ENCODE assay signal across 17 cellular contexts in the genomic region with DNA sequence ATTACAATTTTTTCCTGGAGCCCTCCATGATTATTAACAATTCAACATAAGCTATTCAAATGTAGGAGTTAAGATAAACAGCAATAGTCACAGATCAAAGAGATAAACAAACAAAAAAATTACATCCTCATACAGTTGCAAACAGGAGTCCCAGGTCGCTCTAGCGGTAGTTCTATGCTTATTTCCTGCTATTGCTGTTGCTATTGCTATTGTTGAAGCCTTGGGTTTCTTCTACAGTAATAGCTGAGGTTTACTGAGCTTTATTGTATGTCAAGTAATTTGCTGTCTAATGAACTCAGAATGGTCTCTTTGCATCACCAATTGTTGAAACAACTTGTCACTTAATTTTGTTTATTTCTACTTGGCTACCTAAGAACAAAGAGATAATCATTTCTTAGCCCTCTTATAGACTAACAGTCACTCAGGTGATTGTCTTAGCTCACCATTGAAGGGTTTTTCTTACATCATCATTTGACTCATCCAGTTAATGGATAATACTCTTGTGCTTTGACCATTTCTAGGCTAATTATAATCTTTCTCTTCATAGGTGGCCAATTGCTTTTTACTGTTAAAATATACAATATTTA.
"Had no signal": no experiment of that assay in that cellular context is flagged by ENCODE, and none has a peak within 500 bp of the region (broad histone marks: within the 10 kb centered on the region; RNA-seq: fewer than 3 reads in every experiment).

No MANE protein-coding gene starts in this region.

- H3K9me3 Mint-ChIP-seq: activated naive CD4-positive, alpha-beta T cell treated with anti-CD3 and anti-CD28 coated beads, Interleukin-2, amount 50 U/mL, for 24 hours had no signal

- H3K4me1 Mint-ChIP-seq: activated naive CD4-positive, alpha-beta T cell treated with anti-CD3 and anti-CD28 coated beads, Interleukin-2, amount 50 U/mL, for 24 hours; central memory CD8-positive, alpha-beta T cell; naive B cell; stimulated activated naive CD8-positive, alpha-beta T cell treated with anti-CD3 and anti-CD28 coated beads, Interleukin-15, amount 100 ng/mL, for 72 hours had no signal

- DNase-seq: activated CD4-positive, alpha-beta memory T cell treated with anti-CD3 and anti-CD28 coated beads for 36 hours; activated CD4-positive, alpha-beta T cell treated with anti-CD3 and anti-CD28 coated beads for 1 hour; activated effector memory CD4-positive, alpha-beta T cell treated with Interleukin-2 at 50 U/mL for 16 hours; activated T-cell treated with anti-CD3 and anti-CD28 coated beads, Interleukin-2, amount 50 U/mL, for 24 hours; cortex of kidney; effector CD4-positive, alpha-beta T cell; gastrocnemius medialis; heart right ventricle; naive B cell; pancreas; sigmoid colon; spleen; stimulated activated naive CD8-positive, alpha-beta T cell treated with anti-CD3 and anti-CD28 coated beads, Interleukin-15, amount 100 ng/mL, for 72 hours; upper lobe of left lung had no signal

- H3K27me3 Mint-ChIP-seq: activated CD4-positive, alpha-beta memory T cell treated with anti-CD3 and anti-CD28 coated beads for 36 hours; activated naive CD4-positive, alpha-beta T cell treated with anti-CD3 and anti-CD28 coated beads, Interleukin-2, amount 50 U/mL, for 24 hours; activated T-cell treated with anti-CD3 and anti-CD28 coated beads, Interleukin-2, amount 50 U/mL, for 24 hours; central memory CD8-positive, alpha-beta T cell; naive B cell; stimulated activated naive CD8-positive, alpha-beta T cell treated with anti-CD3 and anti-CD28 coated beads, Interleukin-15, amount 100 ng/mL, for 72 hours had no signal

- H3K36me3 Mint-ChIP-seq: activated CD4-positive, alpha-beta memory T cell treated with anti-CD3 and anti-CD28 coated beads for 36 hours; activated naive CD4-positive, alpha-beta T cell treated with anti-CD3 and anti-CD28 coated beads, Interleukin-2, amount 50 U/mL, for 24 hours; naive B cell had no signal

- H3K27ac Mint-ChIP-seq: activated CD4-positive, alpha-beta memory T cell treated with anti-CD3 and anti-CD28 coated beads for 36 hours; activated naive CD4-positive, alpha-beta T cell treated with anti-CD3 and anti-CD28 coated beads, Interleukin-2, amount 50 U/mL, for 24 hours; activated T-cell treated with anti-CD3 and anti-CD28 coated beads, Interleukin-2, amount 50 U/mL, for 24 hours; naive B cell; stimulated activated naive CD8-positive, alpha-beta T cell treated with anti-CD3 and anti-CD28 coated beads, Interleukin-15, amount 100 ng/mL, for 72 hours had no signal

- H3K27me3 ChIP-seq: gastrocnemius medialis, heart right ventricle, pancreas, sigmoid colon, spleen, upper lobe of left lung had no signal

- H3K36me3 ChIP-seq: gastrocnemius medialis, heart right ventricle, pancreas, sigmoid colon, spleen, upper lobe of left lung had no signal

- H3K4me3 ChIP-seq: gastrocnemius medialis, heart right ventricle, pancreas, sigmoid colon, spleen, upper lobe of left lung had no signal

- ATAC-seq: gastrocnemius medialis; heart right ventricle; left lobe of liver; pancreas; stimulated activated naive CD8-positive, alpha-beta T cell treated with anti-CD3 and anti-CD28 coated beads, Interleukin-15, amount 100 ng/mL, for 72 hours had no signal

- H3K4me3 Mint-ChIP-seq: activated CD4-positive, alpha-beta memory T cell treated with anti-CD3 and anti-CD28 coated beads for 36 hours; activated naive CD4-positive, alpha-beta T cell treated with anti-CD3 and anti-CD28 coated beads, Interleukin-2, amount 50 U/mL, for 24 hours; activated T-cell treated with anti-CD3 and anti-CD28 coated beads, Interleukin-2, amount 50 U/mL, for 24 hours; central memory CD8-positive, alpha-beta T cell; naive B cell; stimulated activated naive CD8-positive, alpha-beta T cell treated with anti-CD3 and anti-CD28 coated beads, Interleukin-15, amount 100 ng/mL, for 72 hours had no signal

- H3K27ac ChIP-seq: gastrocnemius medialis, heart right ventricle, pancreas, sigmoid colon, spleen, upper lobe of left lung had no signal
